In the genomic region with DNA sequence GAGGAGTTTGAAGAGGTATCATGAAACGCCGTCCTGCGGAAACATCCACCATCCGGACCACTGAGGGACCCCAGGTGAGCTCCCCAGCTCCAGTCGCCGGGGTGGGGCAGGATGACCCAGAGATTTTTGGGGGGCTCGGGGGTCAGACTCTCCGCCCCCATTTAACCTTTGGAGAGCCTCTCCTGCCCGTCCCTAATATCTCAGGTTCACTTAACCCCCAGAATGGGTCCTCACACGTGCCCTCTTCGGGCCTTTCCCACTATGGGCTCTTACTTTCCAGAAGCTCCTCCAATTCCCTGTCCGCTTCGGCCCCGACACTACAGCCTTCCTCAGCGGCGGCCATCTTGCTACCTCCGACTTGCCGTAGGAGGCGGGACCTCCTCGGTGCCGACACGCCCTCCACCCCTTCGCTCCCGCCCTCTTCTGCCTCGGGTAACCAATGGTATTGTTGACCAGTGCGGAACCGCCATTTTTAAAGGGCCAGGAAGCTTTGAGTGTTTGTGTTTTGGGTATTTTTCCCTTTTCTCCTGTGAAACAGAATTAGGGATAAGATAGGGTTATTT, we compare ENCODE assay signal across 8 cellular contexts. TPM values are rescaled to one million over a fixed set of nuclear protein-coding genes. Genes with fewer than 3 reads are reported as not detected.
DNase-seq lines count a peak whose midpoint lies in the region; ATAC-seq, FAIRE-seq and TF ChIP-seq lines count a peak whose summit lies in the region.

A gene with protein sequence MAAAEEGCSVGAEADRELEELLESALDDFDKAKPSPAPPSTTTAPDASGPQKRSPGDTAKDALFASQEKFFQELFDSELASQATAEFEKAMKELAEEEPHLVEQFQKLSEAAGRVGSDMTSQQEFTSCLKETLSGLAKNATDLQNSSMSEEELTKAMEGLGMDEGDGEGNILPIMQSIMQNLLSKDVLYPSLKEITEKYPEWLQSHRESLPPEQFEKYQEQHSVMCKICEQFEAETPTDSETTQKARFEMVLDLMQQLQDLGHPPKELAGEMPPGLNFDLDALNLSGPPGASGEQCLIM (minus strand): TSS at position 352 of the 563 bp plus-strand sequence. CDS start 9 bp downstream, at position 343.

- 0 to 1% (median 1%) methylated on average over 27 of the region's 27 CpGs for WGBS in psoas muscle, 3 donors

- TF ChIP-seq CTCF in psoas muscle (IDR thresholded peaks at IDR 0.05), result no peak

- H3K4me3 ChIP-seq in psoas muscle, result peak within 1 kb of the TSS; percentile 98

- DNase-seq in NCI-H187 treated with DMSO at 0.1 percent for 48 hours (lab: John Stamatoyannopoulos, UW) (peak; percentile 86), anterior cingulate cortex (lab: John Stamatoyannopoulos, UW) (peak; percentile 48 to 97 (median 89)), left ventricle myocardium superior (peak; percentile 94), psoas muscle (peak; percentile 93 to 96), urothelium cell line (ENCODE audit: low spot score) (peak; percentile 95)

- peak; percentile 86 for FAIRE-seq in urothelium cell line (lab: Jason Lieb, UNC)

- H3K9me3 ChIP-seq in psoas muscle, result no peaks in the 10 kb centered on the region

- ATAC-seq in GM18499 (IDR thresholded peaks at IDR 0.05; ENCODE audit: insufficient read depth, unreplicated experiment) (peak; percentile 82), HG02943 (IDR thresholded peaks at IDR 0.05; ENCODE audit: low read depth, unreplicated experiment) (peak; percentile 96), left ventricle myocardium superior (peak; percentile 100), psoas muscle (peak; percentile 99 to 100 (median 100))

- intact Hi-C loops in T-helper 2 cell treated with Interferon-gamma antibody and Interleukin-4, amounts not matched to agents 100 ng/mL and 5 ng/mL, for 36 hours (cut with micrococcal nuclease), result loop anchor here (1.0 to 2.0 kb wide), 2 partner anchors 23 to 58 kb away; a partner anchor contains a TSS
- intact Hi-C loops in left ventricle myocardium superior (cut with micrococcal nuclease) (no loop called here), psoas muscle (cut with DNase I) (loop anchor here in 1 of 2 donors (2.0 kb wide), 1 partner anchor 22 kb away; a partner anchor contains a TSS)

- peaks cover 6 to 50% of the 10 kb centered on the region in 2 donors for H3K36me3 ChIP-seq in psoas muscle (ENCODE audit: insufficient read depth in 1 of 2, low read depth in 1 of 2)

- peaks cover 18% of the 10 kb centered on the region for H3K4me1 ChIP-seq in psoas muscle

- no peaks in the 10 kb centered on the region for H3K27me3 ChIP-seq in psoas muscle (ENCODE audit: insufficient read depth in 3 of 3, low read length in 2 of 3)

- peak within 1 kb of the TSS; percentile 91 for H3K27ac ChIP-seq in psoas muscle

RNA-seq across cellular contexts. Expression of the gene that starts here (rescaled TPM):
- 43.9 and 46.4 TPM in 2 replicates for total RNA-seq in T-helper 2 cell treated with Interferon-gamma antibody and Interleukin-4, amounts not matched to agents 100 ng/mL and 5 ng/mL, for 36 hours
- total RNA-seq in left ventricle myocardium superior (96.2 TPM), psoas muscle (10 to 100 TPM; 75.3 to 85.4 (median 78.2) TPM)
- 100 to 1,000 TPM in 1 of 3 donors, 10 to 100 TPM in 2; 30.2 to 117 (median 52.7) TPM for polyA plus RNA-seq in psoas muscle

Comparison
In these comparisons a context has a peak if more than half of its experiments do, and no peak if none do; other contexts are left out.
1. Peak in every context shown above with its lines: DNase-seq, ATAC-seq, H3K4me3 ChIP-seq and H3K27ac ChIP-seq.